17 cellular contexts compared by ENCODE assay signal in genomic region chr1:241465673-241466072, GRCh38. TPM values are rescaled to one million over a fixed set of nuclear protein-coding genes. Genes with fewer than 3 reads are reported as not detected.
DNase-seq lines count a peak whose midpoint lies in the region; ATAC-seq, FAIRE-seq and TF ChIP-seq lines count a peak whose summit lies in the region.
"Had no signal": no experiment of that assay in that cellular context is flagged by ENCODE, and none has a peak within 500 bp of the region (broad histone marks: within the 10 kb centered on the region; RNA-seq: fewer than 3 reads in every experiment).

No MANE protein-coding gene starts in this region.

- H3K79me2 ChIP-seq in mammary epithelial cell (ENCODE audit: insufficient read depth, low read length), result no peaks in the 10 kb centered on the region

- ATAC-seq in foreskin keratinocyte (peak; percentile 83), HG02678 (IDR thresholded peaks at IDR 0.05; ENCODE audit: unreplicated experiment) (no peak), HG03135 (IDR thresholded peaks at IDR 0.05; ENCODE audit: unreplicated experiment) (no peak)
- ATAC-seq: A549, HCT116 had no signal

- FAIRE-seq in RCC 7860 (lab: Jason Lieb, UNC), result no peak
- FAIRE-seq: A549, H54 had no signal

- intact Hi-C loops in mammary epithelial cell (cut with micrococcal nuclease) (no loop called here), stomach (cut with DNase I; ENCODE audit: low total_unique reads) (no loop called here)

- H3K27me3 ChIP-seq in mammary epithelial cell (ENCODE audit: insufficient read depth, low read length) (no peaks in the 10 kb centered on the region), foreskin keratinocyte (no peaks in the 10 kb centered on the region), stomach (no peaks in the 10 kb centered on the region)
- H3K27me3 ChIP-seq: BE2C had no signal

- H3K9me3 ChIP-seq in mammary epithelial cell (replicated peaks; ENCODE audit: insufficient read depth, low read length) (no peaks in the 10 kb centered on the region), stomach (no peaks in the 10 kb centered on the region)
- H3K9me3 ChIP-seq: A549, BE2C had no signal

- TF ChIP-seq CTCF in mammary epithelial cell (conservative IDR thresholded peaks at IDR 0.05 in 1 of 2, IDR thresholded peaks at IDR 0.05 in 1 of 2; ENCODE audit: extremely low read depth in 1 of 2, insufficient read depth in 1 of 2, low read depth in 1 of 2, low read length in 2 of 2), result no peak
- TF ChIP-seq CTCF in foreskin keratinocyte (conservative IDR thresholded peaks at IDR 0.05), result no peak
- TF ChIP-seq CTCF in stomach (IDR thresholded peaks at IDR 0.05), result no peak

- H3K4me1 ChIP-seq in mammary epithelial cell (ENCODE audit: insufficient read depth, low read length) (peaks cover 5% of the 10 kb centered on the region), foreskin keratinocyte (no peaks in the 10 kb centered on the region), stomach (no peaks in the 10 kb centered on the region)
- H3K4me1 ChIP-seq: A549, BE2C had no signal

- TF ChIP-seq POLR2A in stomach (IDR thresholded peaks at IDR 0.05), result no peak

- H3K9ac ChIP-seq in mammary epithelial cell (ENCODE audit: insufficient read depth, low read length), result no peak overlapping the region

- dilution Hi-C loops in mammary epithelial cell (cut with HindIII; ENCODE audit: low sequenced_read_pairs), result no loop called here

- 76% methylated on average over 8 of the region's 8 CpGs for WGBS in mammary epithelial cell (ENCODE audit: low coverage, missing lambda C conversion rate)
- WGBS in stomach, 5 donors, result 87 to 94% (median 91%) methylated on average over 8 of the region's 8 CpGs

- H3K27ac ChIP-seq in mammary epithelial cell (ENCODE audit: insufficient read depth, low read depth, low read length), result no peak overlapping the region
- H3K27ac ChIP-seq in foreskin keratinocyte, result no peak overlapping the region
- no peak overlapping the region for H3K27ac ChIP-seq in stomach
- H3K27ac ChIP-seq: A549, C4-2B had no signal

- no peak for TF ChIP-seq EP300 in stomach (IDR thresholded peaks at IDR 0.05)

- CTCF ChIA-PET in mammary epithelial cell (lab: Charles Lee; ENCODE audit: low non-redundant PET), result no interaction called here

- H2AFZ ChIP-seq in mammary epithelial cell (ENCODE audit: low read depth, low read length), result no peak overlapping the region

- no peaks in the 10 kb centered on the region for H3K36me3 ChIP-seq in mammary epithelial cell (ENCODE audit: insufficient read depth, low read length)
- no peaks in the 10 kb centered on the region for H3K36me3 ChIP-seq in stomach
- H3K36me3 ChIP-seq: BE2C had no signal

- BruUV-seq in mammary epithelial cell (replicated peaks; lab: Mats Ljungman, UMichigan), result no TSS peak

- no peak overlapping the region for H3K4me2 ChIP-seq in mammary epithelial cell (ENCODE audit: insufficient read depth, low read depth, low read length)
- H3K4me2 ChIP-seq: A549 had no signal

- no peaks in the 10 kb centered on the region for H4K20me1 ChIP-seq in mammary epithelial cell (ENCODE audit: insufficient read depth, low read length)

- in situ Hi-C loops in mammary epithelial cell (cut with MboI; ENCODE audit: low sequenced_read_pairs in 2 of 2), result no loop called here

- DNase-seq in HPDE6-E6E7 (ENCODE audit: extremely low spot score) (peak; percentile 19), RCC 7860 (ENCODE audit: low spot score) (peak; percentile 28), mammary epithelial cell (peak; percentile 48), foreskin keratinocyte (peak in 1 of 2 donors; percentile 58), kidney glomerular epithelial cell (lab: John Stamatoyannopoulos, UW) (no peak), stomach (no peak)
- DNase-seq: BE2C; CD4-positive, alpha-beta memory T cell; DMS79 treated with DMSO at 0.1 percent for 48 hours; EL; GF-D8 had no signal

- H3K4me3 ChIP-seq in mammary epithelial cell (replicated peaks in 1 of 3; ENCODE audit: insufficient read depth in 1 of 3, low read depth in 2 of 3, low read length in 3 of 3) (no peak overlapping the region), stomach (no peak overlapping the region)
- H3K4me3 ChIP-seq: A549 had no signal

RNA-seq across cellular contexts. Expression of gene FH, which starts 53.9 kb away (rescaled TPM):
- total RNA-seq in mammary epithelial cell (10 to 100 TPM; 89.9 to 95.8 TPM), foreskin keratinocyte (126 and 141 TPM in 2 replicates), stomach (10 to 100 TPM in 4 of 5 donors, 1 to 10 TPM in 1; 9.9 to 71.0 (median 36.4) TPM)
- polyA plus RNA-seq in mammary epithelial cell (98.6 TPM), foreskin keratinocyte (95.9 and 117 TPM in 2 replicates), stomach (10 to 100 TPM; 45.3 to 52.5 (median 51.5) TPM)
- polyA minus RNA-seq in mammary epithelial cell, result 35.5 TPM

Comparison
In these comparisons a context has a peak if more than half of its experiments do, and no peak if none do; other contexts are left out.
1. DNase-seq: peak in HPDE6-E6E7 (single experiment), RCC 7860 (single experiment) and mammary epithelial cell (single experiment); none in kidney glomerular epithelial cell (single experiment) and stomach (single experiment).